ENCODE assay signal across 17 cellular contexts in the genomic region with DNA sequence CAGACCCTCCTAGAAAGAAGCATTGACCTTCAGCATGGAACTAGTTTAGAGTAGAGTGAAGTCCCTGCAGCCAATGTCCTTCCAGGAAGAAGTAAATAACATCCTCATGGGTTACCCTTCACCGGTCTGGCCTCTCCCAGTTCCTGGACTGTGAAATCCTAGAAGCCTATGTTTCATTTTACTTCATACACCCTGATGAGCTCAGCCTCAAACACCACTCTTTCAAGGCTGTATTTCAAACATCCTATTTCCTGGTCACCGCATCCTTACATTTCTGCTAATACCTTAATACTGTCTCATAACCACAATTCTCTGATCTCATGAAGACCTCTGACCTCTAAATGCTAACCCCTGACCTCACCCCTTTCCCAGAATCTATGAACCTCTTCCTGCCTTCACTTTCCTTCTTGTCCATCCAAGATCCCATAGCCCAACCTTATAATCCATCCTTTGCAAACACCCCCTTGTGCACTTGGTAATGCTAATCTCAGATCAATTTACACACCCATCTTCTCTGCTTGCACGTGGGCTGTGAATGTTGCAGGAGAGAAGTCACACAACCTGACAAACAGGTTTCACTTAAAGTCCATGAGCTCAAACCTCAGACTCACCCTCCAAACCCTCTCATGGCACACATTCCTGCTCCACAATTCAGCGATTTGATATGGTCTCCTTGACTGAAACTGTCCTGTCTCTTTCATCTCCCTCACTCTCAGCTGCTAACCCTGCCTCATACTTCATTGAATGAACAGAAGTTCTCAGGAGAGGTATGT. TPM values are rescaled to one million over a fixed set of nuclear protein-coding genes. Genes with fewer than 3 reads are reported as not detected.
DNase-seq lines count a peak whose midpoint lies in the region; ATAC-seq, FAIRE-seq and TF ChIP-seq lines count a peak whose summit lies in the region.
"Had no signal": no experiment of that assay in that cellular context is flagged by ENCODE, and none has a peak within 500 bp of the region (broad histone marks: within the 10 kb centered on the region; RNA-seq: fewer than 3 reads in every experiment).

No MANE protein-coding gene starts in this region.

- no peaks in the 10 kb centered on the region for H3K79me2 ChIP-seq in HCT116 (ENCODE audit: insufficient read depth, low read length)

- H3K27ac ChIP-seq in AG04450 (ENCODE audit: low read depth, low read length) (peak overlapping the region; percentile 21), HCT116 (ENCODE audit: low read depth, low read length) (peak overlapping the region; percentile 1)
- H3K27ac ChIP-seq in CD8-positive, alpha-beta T cell (ENCODE audit: low read depth, low read length) = no peak overlapping the region
- no peak overlapping the region for H3K27ac ChIP-seq in CD4-positive, alpha-beta memory T cell (ENCODE audit: low read depth, low read length)

- H3K36me3 ChIP-seq in HCT116 (ENCODE audit: control insufficient read depth in 1 of 2, insufficient read depth in 2 of 2, low read length in 2 of 2) = no peaks in the 10 kb centered on the region
- H3K36me3 ChIP-seq in CD8-positive, alpha-beta T cell (ENCODE audit: insufficient read depth, low read length) = no peaks in the 10 kb centered on the region
- no peaks in the 10 kb centered on the region for H3K36me3 ChIP-seq in CD4-positive, alpha-beta memory T cell (ENCODE audit: insufficient read depth, low read length)

- no peak for TF ChIP-seq POLR2A in HCT116 (IDR thresholded peaks at IDR 0.05; ENCODE audit: borderline replicate concordance, extremely low read depth, insufficient read depth, insufficient read length)

- H4K20me1 ChIP-seq in HCT116 (ENCODE audit: insufficient read depth) = no peaks in the 10 kb centered on the region

- TF ChIP-seq CTCF in AG04450 (IDR thresholded peaks at IDR 0.05; ENCODE audit: low read depth, low read length) = no peak
- no peak for TF ChIP-seq CTCF in HCT116 (IDR thresholded peaks at IDR 0.05 in 2 of 3, conservative IDR thresholded peaks at IDR 0.05 in 1 of 3; ENCODE audit: borderline replicate concordance in 1 of 3, insufficient read depth in 1 of 3, low read depth in 2 of 3, low read length in 2 of 3)
- TF ChIP-seq CTCF in CD8-positive, alpha-beta T cell (IDR thresholded peaks at IDR 0.05) = no peak

- BruUV-seq in HCT116 (replicated peaks; lab: Mats Ljungman, UMichigan) = no TSS peak

- CTCF ChIA-PET in AG04450 (lab: Charles Lee) (interaction anchor here (2.6 kb wide), 1 partner anchor 13 kb away, joined by 7 read pairs; no protein-coding TSS in a partner anchor), HCT116 (lab: Charles Lee) (interaction anchor here (1.8 kb wide), 1 partner anchor 9 kb away, joined by 5 read pairs; no protein-coding TSS in a partner anchor)
- CTCF ChIA-PET in CD8-positive, alpha-beta T cell (lab: Charles Lee) = interaction anchor here (3.2 kb wide), 1 partner anchor 13 kb away, joined by 8 read pairs; no protein-coding TSS in a partner anchor
- CTCF ChIA-PET in CD4-positive, alpha-beta memory T cell (lab: Charles Lee; ENCODE audit: partially characterized antibody) = interaction anchor here (0.9 to 2.1 kb wide), 2 partner anchors 12 to 14 kb away, joined by 3 to 10 read pairs; no protein-coding TSS in a partner anchor

- TF ChIP-seq RAD21 in HCT116 (IDR thresholded peaks at IDR 0.05; ENCODE audit: low read depth) = no peak

- FAIRE-seq in RCC 7860 (lab: Jason Lieb, UNC) = no peak
- FAIRE-seq: endometrium, keratinocyte had no signal

- H3K9me3 Mint-ChIP-seq in CD8-positive, alpha-beta T cell = peaks cover 4% of the 10 kb centered on the region
- peaks cover 0 to 3% (median 0%) of the 10 kb centered on the region in 8 donors for H3K9me3 Mint-ChIP-seq in CD4-positive, alpha-beta memory T cell
- H3K9me3 Mint-ChIP-seq: activated naive CD4-positive, alpha-beta T cell treated with anti-CD3 and anti-CD28 coated beads, Interleukin-2, amount 50 U/mL, for 24 hours; T-helper 1 cell treated with Interleukin-12 subunit alpha and Interleukin-12 subunit beta and Interleukin-4 antibody, amounts not matched to agents 30 μg/mL and 1 μg/mL, for 36 hours had no signal

- H3K4me2 ChIP-seq in HCT116 (ENCODE audit: low read length) = peak overlapping the region; percentile 48

- H3K4me1 Mint-ChIP-seq in CD8-positive, alpha-beta T cell (ENCODE audit: low read depth) = no peaks in the 10 kb centered on the region
- no peaks in the 10 kb centered on the region for H3K4me1 Mint-ChIP-seq in CD4-positive, alpha-beta memory T cell
- H3K4me1 Mint-ChIP-seq: activated naive CD4-positive, alpha-beta T cell treated with anti-CD3 and anti-CD28 coated beads, Interleukin-2, amount 50 U/mL, for 24 hours had no signal

- no peak overlapping the region for H3K4me3 Mint-ChIP-seq in CD8-positive, alpha-beta T cell
- no peak overlapping the region for H3K4me3 Mint-ChIP-seq in CD4-positive, alpha-beta memory T cell
- H3K4me3 Mint-ChIP-seq: activated naive CD4-positive, alpha-beta T cell treated with anti-CD3 and anti-CD28 coated beads, Interleukin-2, amount 50 U/mL, for 24 hours; T-helper 1 cell treated with Interleukin-12 subunit alpha and Interleukin-12 subunit beta and Interleukin-4 antibody, amounts not matched to agents 30 μg/mL and 1 μg/mL, for 36 hours had no signal

- peak overlapping the region; percentile 88 for H2AFZ ChIP-seq in HCT116 (ENCODE audit: low read depth, low read length, poor library complexity, severe bottlenecking)

- H3K27me3 Mint-ChIP-seq in CD8-positive, alpha-beta T cell (ENCODE audit: low read depth) = peaks cover 45% of the 10 kb centered on the region
- H3K27me3 Mint-ChIP-seq in CD4-positive, alpha-beta memory T cell = peaks cover 18 to 37% of the 10 kb centered on the region in 2 donors

- intact Hi-C loops in HCT116 (cut with micrococcal nuclease) = no loop called here
- intact Hi-C loops in CD8-positive, alpha-beta T cell (cut with DNase I, micrococcal nuclease) = no loop called here
- intact Hi-C loops in CD4-positive, alpha-beta memory T cell (cut with micrococcal nuclease) = no loop called here

- H3K9ac ChIP-seq in HCT116 (ENCODE audit: low read length) = no peak overlapping the region

- DNase-seq in AG04450 (ENCODE audit: low read depth, low spot score) = peak; percentile 39
- DNase-seq in HCT116 (ENCODE audit: low read depth, low spot score) = peak; percentile 28
- peak; percentile 35 for DNase-seq in RCC 7860 (ENCODE audit: low spot score)
- peak; percentile 26 for DNase-seq in iris pigment epithelial cell (ENCODE audit: low read depth)
- DNase-seq in CD8-positive, alpha-beta T cell = no peak
- no peak for DNase-seq in CD4-positive, alpha-beta memory T cell
- no peak for DNase-seq in stimulated activated CD4-positive, alpha-beta T cell treated with anti-CD3 and anti-CD28 coated beads, Interleukin-4, amount 100 ng/mL, for 24 hours
- DNase-seq: activated CD4-positive, CD25-positive, alpha-beta regulatory T cell treated with anti-CD3 and anti-CD28 coated beads, Interleukin-2, amount 50 U/mL, for 72 hours; central memory CD4-positive, alpha-beta T cell; NCI-H345; posterior cingulate gyrus had no signal

- H3K27ac Mint-ChIP-seq in CD8-positive, alpha-beta T cell = no peak overlapping the region
- H3K27ac Mint-ChIP-seq in CD4-positive, alpha-beta memory T cell = no peak overlapping the region
- H3K27ac Mint-ChIP-seq: activated naive CD4-positive, alpha-beta T cell treated with anti-CD3 and anti-CD28 coated beads, Interleukin-2, amount 50 U/mL, for 24 hours; T-helper 1 cell treated with Interleukin-12 subunit alpha and Interleukin-12 subunit beta and Interleukin-4 antibody, amounts not matched to agents 30 μg/mL and 1 μg/mL, for 36 hours had no signal

- ATAC-seq in HCT116 (peak; percentile 72), SK-N-SH treated with all-trans-retinoic acid at 6 μM for 48 hours (no peak)
- no peak for ATAC-seq in CD8-positive, alpha-beta T cell
- ATAC-seq: Panc1 had no signal

- H3K9me3 ChIP-seq in AG04450 (ENCODE audit: control insufficient read depth, insufficient read depth, low read length) (peaks cover 4% of the 10 kb centered on the region; the same call in 1 of the 2 replicates), HCT116 (ENCODE audit: control insufficient read depth in 1 of 2, insufficient read depth in 1 of 2, low read depth in 1 of 2, low read length in 2 of 2) (no peaks in the 10 kb centered on the region)
- no peaks in the 10 kb centered on the region for H3K9me3 ChIP-seq in CD8-positive, alpha-beta T cell (ENCODE audit: low read length)
- no peaks in the 10 kb centered on the region for H3K9me3 ChIP-seq in CD4-positive, alpha-beta memory T cell (ENCODE audit: control insufficient read depth in 1 of 2, low read length in 2 of 2)

- H3K27me3 ChIP-seq in AG04450 (ENCODE audit: control insufficient read depth, insufficient read depth, low read length) = peaks cover 3% of the 10 kb centered on the region
- H3K27me3 ChIP-seq in HCT116 (ENCODE audit: insufficient read depth, low read length) = no peaks in the 10 kb centered on the region
- no peaks in the 10 kb centered on the region for H3K27me3 ChIP-seq in CD8-positive, alpha-beta T cell (ENCODE audit: insufficient read depth, low read length)
- peaks cover 5% of the 10 kb centered on the region for H3K27me3 ChIP-seq in CD4-positive, alpha-beta memory T cell (ENCODE audit: insufficient read depth, low read length)

- H3K4me3 ChIP-seq in AG04450 (ENCODE audit: low read depth, low read length) (no peak overlapping the region), HCT116 (replicated peaks in 1 of 2; ENCODE audit: low read depth in 1 of 2, low read length in 2 of 2) (no peak overlapping the region)
- no peak overlapping the region for H3K4me3 ChIP-seq in CD8-positive, alpha-beta T cell (ENCODE audit: low read depth, low read length)
- no peak overlapping the region for H3K4me3 ChIP-seq in CD4-positive, alpha-beta memory T cell (ENCODE audit: low read length in 2 of 2)

- H3K36me3 Mint-ChIP-seq in CD8-positive, alpha-beta T cell = no peaks in the 10 kb centered on the region
- H3K36me3 Mint-ChIP-seq in CD4-positive, alpha-beta memory T cell = no peaks in the 10 kb centered on the region
- H3K36me3 Mint-ChIP-seq: activated naive CD4-positive, alpha-beta T cell treated with anti-CD3 and anti-CD28 coated beads, Interleukin-2, amount 50 U/mL, for 24 hours had no signal

- H3K4me1 ChIP-seq in HCT116 (ENCODE audit: control insufficient read depth in 1 of 2, insufficient read depth in 2 of 2, low read length in 2 of 2) = peaks cover 13 to 23% of the 10 kb centered on the region in 2 experiments
- H3K4me1 ChIP-seq in CD8-positive, alpha-beta T cell (ENCODE audit: insufficient read depth, low read length) = no peaks in the 10 kb centered on the region
- H3K4me1 ChIP-seq in CD4-positive, alpha-beta memory T cell (ENCODE audit: insufficient read depth, low read length) = no peaks in the 10 kb centered on the region

- RAD21 ChIA-PET in HCT116 (lab: Charles Lee; ENCODE audit: low non-redundant PET in 1 of 2, low total read pairs in 2 of 2, uncharacterized antibody in 2 of 2, unreplicated experiment in 2 of 2) = no interaction called here

- POLR2A ChIA-PET in AG04450 (lab: Yijun Ruan, JAX) (no interaction called here), HCT116 (lab: Charles Lee) (no interaction called here)
- POLR2A ChIA-PET in CD8-positive, alpha-beta T cell (lab: Charles Lee) = no interaction called here
- POLR2A ChIA-PET in CD4-positive, alpha-beta memory T cell (lab: Charles Lee; ENCODE audit: partially characterized antibody) = no interaction called here

- no peaks in the 10 kb centered on the region for H3K9me2 ChIP-seq in HCT116 (ENCODE audit: insufficient read depth)

RNA-seq across cellular contexts. Expression of gene SLC2A10, which starts 30.2 kb away (rescaled TPM):
- 35.5 and 36.9 TPM in 2 replicates for polyA plus RNA-seq in AG04450 (2011; rRNA removed)
- polyA minus RNA-seq in AG04450 (2011; rRNA and poly(A)+ RNA removed) = 41.7 and 47.2 TPM in 2 replicates
- total RNA-seq in HCT116 (2021; ENCODE audit: unreplicated experiment) = 0.05 TPM
- 0.01 TPM in 1 of 2 replicates, not detected in the other for polyA plus RNA-seq in HCT116 (2012)
- total RNA-seq in CD8-positive, alpha-beta T cell = not detected
- not detected for total RNA-seq in CD4-positive, alpha-beta memory T cell
- polyA plus RNA-seq in CD4-positive, alpha-beta memory T cell = not detected
- polyA plus RNA-seq: keratinocyte had no signal

RNA-seq across cellular contexts. Expression of gene TP53RK, which starts 50.4 kb away (rescaled TPM):
- 13.3 and 14.3 TPM in 2 replicates for polyA plus RNA-seq in AG04450 (2011; rRNA removed)
- 9.0 and 10.2 TPM in 2 replicates for polyA minus RNA-seq in AG04450 (2011; rRNA and poly(A)+ RNA removed)
- total RNA-seq in HCT116 (2021; ENCODE audit: unreplicated experiment) = 9.2 TPM
- polyA plus RNA-seq in HCT116 (2012) = 4.6 and 6.3 TPM in 2 replicates
- 1 to 10 TPM; 5.4 TPM for total RNA-seq in CD8-positive, alpha-beta T cell
- total RNA-seq in CD4-positive, alpha-beta memory T cell = 10 to 100 TPM; 25.7 to 29.4 TPM
- 10 to 100 TPM; 13.5 to 16.6 TPM for polyA plus RNA-seq in CD4-positive, alpha-beta memory T cell

Comparison
In these comparisons a context has a peak if more than half of its experiments do, and no peak if none do; other contexts are left out.
1. DNase-seq: peak in AG04450 (single experiment), HCT116 (single experiment), RCC 7860 (single experiment) and iris pigment epithelial cell (single experiment); none in CD8-positive, alpha-beta T cell (0 of 7), CD4-positive, alpha-beta memory T cell (0 of 5) and stimulated activated CD4-positive, alpha-beta T cell treated with anti-CD3 and anti-CD28 coated beads, Interleukin-4, amount 100 ng/mL, for 24 hours (single experiment).
2. H3K27ac ChIP-seq: peak in AG04450 (single experiment) and HCT116 (single experiment); none in CD8-positive, alpha-beta T cell (single experiment) and CD4-positive, alpha-beta memory T cell (single experiment).